ENCODE assay signal across 7 cellular contexts in the genomic region with DNA sequence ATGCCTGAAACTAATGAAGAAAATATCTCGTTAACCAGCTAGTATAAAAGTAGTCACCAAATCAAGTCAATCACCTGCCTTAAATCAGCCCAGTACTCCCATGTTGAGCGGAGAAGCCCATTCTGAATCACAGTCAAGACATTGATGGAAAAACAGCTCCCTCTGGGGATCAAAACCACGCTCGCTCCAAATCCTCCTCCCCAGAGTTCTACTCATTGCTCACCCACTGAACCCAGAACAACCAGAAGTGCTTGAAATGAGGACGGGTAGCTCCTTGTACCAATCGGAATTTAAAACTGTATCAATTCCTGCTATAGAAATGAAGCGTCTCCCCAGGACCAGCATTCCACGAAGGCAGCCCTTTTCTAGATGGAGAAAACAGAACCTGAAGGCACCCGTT.
A peak's percentile ranks its signal among the peaks of the same experiment; 100 is the strongest.
DNase-seq lines count a peak whose midpoint lies in the region; ATAC-seq, FAIRE-seq and TF ChIP-seq lines count a peak whose summit lies in the region.
"Not testable (repeated sequence)": the region's sequence is repeated elsewhere in the genome, so short reads cannot be mapped to it uniquely, and the experiment has no call there.

No MANE protein-coding gene starts in this region.

- in situ Hi-C loops in SK-MEL-5 (cut with HindIII; ENCODE audit: low pct_unique_long_range_greater_than_20kb, low sequenced_read_pairs) = not testable (repeated sequence)

- RAD21 ChIA-PET in HCT116 (lab: Charles Lee; ENCODE audit: low non-redundant PET in 1 of 2, low total read pairs in 2 of 2, uncharacterized antibody in 2 of 2, unreplicated experiment in 2 of 2) = not testable (repeated sequence)

- H3K79me2 ChIP-seq in HCT116 (ENCODE audit: insufficient read depth, low read length); H1 (ENCODE audit: control insufficient read depth in 1 of 2, insufficient read depth in 2 of 2, low read length in 2 of 2): not testable (repeated sequence)

- intact Hi-C loops in HCT116 (cut with micrococcal nuclease) = not testable (repeated sequence)

- H3K9me3 ChIP-seq in BE2C; HCT116 (ENCODE audit: control insufficient read depth in 1 of 2, insufficient read depth in 1 of 2, low read depth in 1 of 2, low read length in 2 of 2); H1 (ENCODE audit: insufficient read depth in 2 of 2, low read depth in 1 of 2, low read length in 1 of 2): not testable (repeated sequence)

- not testable (repeated sequence) for H3K9me2 ChIP-seq in HCT116 (ENCODE audit: insufficient read depth)

- TF ChIP-seq RAD21 in HCT116 (IDR thresholded peaks at IDR 0.05; ENCODE audit: low read depth) = 0 out of 2 replicates have a peak, but pooled peaks have one; percentile 17
- TF ChIP-seq RAD21 in H1 (IDR thresholded peaks at IDR 0.05 in 1 of 2, conservative IDR thresholded peaks at IDR 0.05 in 1 of 2; ENCODE audit: low read depth in 2 of 2, low read length in 2 of 2) = peak; percentile 47 to 52

- TF ChIP-seq EP300 in H1 (IDR thresholded peaks at IDR 0.05; ENCODE audit: borderline replicate concordance in 1 of 2, low read depth in 2 of 2, low read length in 2 of 2) = not testable (repeated sequence)

- H3K23me2 ChIP-seq in H1 (ENCODE audit: low read depth, low read length) = not testable (repeated sequence)

- DNase-seq in BE2C (peak; percentile 28), NCI-H1694 treated with DMSO at 0.1 percent for 48 hours (lab: John Stamatoyannopoulos, UW) (peak; percentile 4), NCI-H510A treated with DMSO at 0.1 percent for 48 hours (lab: John Stamatoyannopoulos, UW) (peak; percentile 6), SK-MEL-5 (ENCODE audit: low read depth, low spot score) (peak; percentile 5), iPS DF 4.7 (ENCODE audit: extremely low read depth, low spot score) (peak; percentile 28)
- DNase-seq in HCT116 (ENCODE audit: low read depth, low spot score); H1 (ENCODE audit: low read depth in 1 of 2, low spot score in 2 of 2): not testable (repeated sequence)

- H3K36me3 ChIP-seq in BE2C; HCT116 (ENCODE audit: control insufficient read depth in 1 of 2, insufficient read depth in 2 of 2, low read length in 2 of 2); H1 (ENCODE audit: control insufficient read depth in 2 of 4, insufficient read depth in 4 of 4, low read length in 3 of 4): not testable (repeated sequence)

- not testable (repeated sequence) for BruUV-seq in HCT116 (replicated peaks; lab: Mats Ljungman, UMichigan)

- H2BK120ac ChIP-seq in H1 (replicated peaks; ENCODE audit: low read depth, low read length) = not testable (repeated sequence)

- not testable (repeated sequence) for FAIRE-seq in H1 (lab: Jason Lieb, UNC)

- H2BK5ac ChIP-seq in H1 (ENCODE audit: low read depth, low read length) = not testable (repeated sequence)

- not testable (repeated sequence) for H3K27me3 ChIP-seq in BE2C; HCT116 (ENCODE audit: insufficient read depth, low read length); H1 (replicated peaks in 1 of 4; ENCODE audit: control insufficient read depth in 3 of 4, extremely low read depth in 1 of 4, insufficient read depth in 3 of 4, low read length in 3 of 4)

- H4K8ac ChIP-seq in H1 (ENCODE audit: extremely low read depth, insufficient read depth, low read length) = not testable (repeated sequence)

- not testable (repeated sequence) for H2BK15ac ChIP-seq in H1 (ENCODE audit: low read length)

- H4K20me1 ChIP-seq in HCT116 (ENCODE audit: insufficient read depth); H1 (replicated peaks in 1 of 2; ENCODE audit: control insufficient read depth in 1 of 2, insufficient read depth in 2 of 2, low read length in 2 of 2): not testable (repeated sequence)

- TF ChIP-seq CTCF in BE2C (IDR thresholded peaks at IDR 0.05; ENCODE audit: low read depth, low read length) (0 out of 2 replicates have a peak, but pooled peaks have one; percentile 12), H1 (IDR thresholded peaks at IDR 0.05; ENCODE audit: control extremely low read depth in 1 of 3, insufficient read depth in 1 of 3, low read depth in 1 of 3, low read length in 3 of 3) (peak in 2 of 3 experiments; percentile 21 to 29; a peak in 2 of 4 replicates)
- not testable (repeated sequence) for TF ChIP-seq CTCF in HCT116 (IDR thresholded peaks at IDR 0.05 in 2 of 3, conservative IDR thresholded peaks at IDR 0.05 in 1 of 3; ENCODE audit: borderline replicate concordance in 1 of 3, insufficient read depth in 1 of 3, low read depth in 2 of 3, low read length in 2 of 3)

- not testable (repeated sequence) for H3K4me1 ChIP-seq in BE2C; HCT116 (ENCODE audit: control insufficient read depth in 1 of 2, insufficient read depth in 2 of 2, low read length in 2 of 2); H1 (replicated peaks in 1 of 4; ENCODE audit: control insufficient read depth in 3 of 4, insufficient read depth in 4 of 4, low read length in 3 of 4)

- not testable (repeated sequence) for H3K14ac ChIP-seq in H1 (ENCODE audit: insufficient read length)

- H3K23ac ChIP-seq in H1 (ENCODE audit: insufficient read length) = not testable (repeated sequence)

- not testable (repeated sequence) for H3K4ac ChIP-seq in H1 (replicated peaks; ENCODE audit: insufficient read length, low read depth, low read length)

- not testable (repeated sequence) for H2AK5ac ChIP-seq in H1 (ENCODE audit: low read depth, low read length)

- not testable (repeated sequence) for ATAC-seq in HCT116

- not testable (repeated sequence) for H4K91ac ChIP-seq in H1 (replicated peaks; ENCODE audit: insufficient read length, low read length)

- not testable (repeated sequence) for H4K5ac ChIP-seq in H1 (ENCODE audit: insufficient read length, low read depth, low read length)

- H3K18ac ChIP-seq in H1 (ENCODE audit: extremely low read depth, low read length) = not testable (repeated sequence)

- not testable (repeated sequence) for H3K9ac ChIP-seq in HCT116 (ENCODE audit: low read length); H1 (replicated peaks in 1 of 4; ENCODE audit: extremely low read depth in 1 of 4, low read depth in 3 of 4, low read length in 3 of 4)

- POLR2A ChIA-PET in HCT116 (lab: Charles Lee); H1 (lab: Charles Lee; ENCODE audit: partially characterized antibody): not testable (repeated sequence)

- H3K4me3 ChIP-seq in BE2C (ENCODE audit: low read depth, low read length); HCT116 (replicated peaks in 1 of 2; ENCODE audit: low read depth in 1 of 2, low read length in 2 of 2); H1 (ENCODE audit: extremely low read depth in 1 of 4, insufficient read depth in 2 of 4, low read depth in 3 of 4, low read length in 4 of 4): not testable (repeated sequence)

- not testable (repeated sequence) for H2BK12ac ChIP-seq in H1 (ENCODE audit: low read depth, low read length)

- H3K27ac ChIP-seq in HCT116 (ENCODE audit: low read depth, low read length); H1 (ENCODE audit: low read depth, low read length): not testable (repeated sequence)

- CTCF ChIA-PET in HCT116 (lab: Charles Lee) = not testable (repeated sequence)
- CTCF ChIA-PET in H1 (lab: Charles Lee; ENCODE audit: partially characterized antibody) = interaction anchor here (0.9 kb wide), 1 partner anchor 33 kb away, joined by 3 read pairs; no protein-coding TSS in a partner anchor

- H3K56ac ChIP-seq in H1 (replicated peaks; ENCODE audit: insufficient read length, low read depth, low read length) = not testable (repeated sequence)

- not testable (repeated sequence) for H2BK20ac ChIP-seq in H1 (ENCODE audit: low read length)

- H2AFZ ChIP-seq in HCT116 (ENCODE audit: low read depth, low read length, poor library complexity, severe bottlenecking); H1 (ENCODE audit: low read length): not testable (repeated sequence)

- H3K4me2 ChIP-seq in HCT116 (ENCODE audit: low read length); H1 (ENCODE audit: insufficient read depth in 1 of 2, low read depth in 2 of 2, low read length in 2 of 2): not testable (repeated sequence)

- not testable (repeated sequence) for TF ChIP-seq POLR2A in HCT116 (IDR thresholded peaks at IDR 0.05; ENCODE audit: borderline replicate concordance, extremely low read depth, insufficient read depth, insufficient read length); H1 (IDR thresholded peaks at IDR 0.05; ENCODE audit: control extremely low read depth in 1 of 2, low read depth in 2 of 2, low read length in 2 of 2)

- WGBS in H1 (ENCODE audit: extremely low coverage in 1 of 2, insufficient coverage in 1 of 2, insufficient read length in 1 of 2, insufficient replicate concordance in 2 of 2, low coverage in 1 of 2, low lambda C conversion rate in 2 of 2, missing lambda C conversion rate in 1 of 2), 2 experiments = 78% methylated on average over 9 of the region's 9 CpGs; no CpG with 5 or more reads in 1 of the 2 experiments

- not testable (repeated sequence) for H3K79me1 ChIP-seq in H1 (ENCODE audit: low read depth, low read length)
